In genomic region chr17:41785876-41786226, GRCh38 we compare ENCODE assay signal across 8 cellular contexts. TPM values are rescaled to one million over a fixed set of nuclear protein-coding genes. Genes with fewer than 3 reads are reported as not detected.
DNase-seq lines count a peak whose midpoint lies in the region; ATAC-seq and TF ChIP-seq lines count a peak whose summit lies in the region.

No MANE protein-coding gene starts in this region.

- H4K20me1 ChIP-seq in SK-N-SH (ENCODE audit: insufficient read depth), result no peaks in the 10 kb centered on the region

- 7% methylated on average over 4 of the region's 21 CpGs for WGBS in SK-N-SH (ENCODE audit: low lambda C conversion rate)

- H2AFZ ChIP-seq in SK-N-SH (ENCODE audit: low read depth), result peak overlapping the region; percentile 69; the same call in 1 of the 2 replicates

- peaks cover 4% of the 10 kb centered on the region for H3F3A ChIP-seq in SK-N-SH (replicated peaks; ENCODE audit: insufficient read depth)

- H3K79me2 ChIP-seq in SK-N-SH (ENCODE audit: insufficient read depth), result no peaks in the 10 kb centered on the region

- POLR2A ChIA-PET in SK-N-SH (lab: Yijun Ruan, JAX) (interaction anchor here (1.1 to 1.9 kb wide), 3 partner anchors 12 to 51 kb away, joined by 3 to 10 read pairs (median 5); partner anchors contain the start of gene HAP1), activated B cell treated with CpG ODN at 0.5 μM for 24 hours (lab: Charles Lee) (interaction anchor here (0.6 to 3.0 kb wide), 10 partner anchors 9 to 133 kb away, joined by 3 to 27 read pairs (median 4); partner anchors contain the start of genes ACLY, EIF1, HAP1 and KLHL11)

- no peak for ATAC-seq in SK-N-SH treated with all-trans-retinoic acid at 6 μM for 48 hours
- ATAC-seq in activated B cell treated with CpG ODN at 0.5 μM for 24 hours (ENCODE audit: low read depth), result no peak
- no peak for ATAC-seq in GM19351 (IDR thresholded peaks at IDR 0.05; ENCODE audit: unreplicated experiment)
- ATAC-seq in HG03565 (IDR thresholded peaks at IDR 0.05; ENCODE audit: unreplicated experiment), result no peak

- H3K9me3 ChIP-seq in SK-N-SH (no peaks in the 10 kb centered on the region), right atrium auricular region (no peaks in the 10 kb centered on the region)

- H3K27ac ChIP-seq in SK-N-SH (ENCODE audit: low read depth in 2 of 2, low read length in 1 of 2) (peak overlapping the region in 1 of 2 experiments; percentile 11; a peak in 1 of 4 replicates), right atrium auricular region (peak overlapping the region; percentile 97), skin epidermis (peak overlapping the region; percentile 69 to 99 (median 96))

- DNase-seq in SK-N-SH (no peak), activated B cell treated with CpG ODN at 0.5 μM for 24 hours (peak; percentile 30), right atrium auricular region (ENCODE audit: low spot score) (peak; percentile 72), NCI-H187 treated with DMSO at 0.1 percent for 48 hours (lab: John Stamatoyannopoulos, UW) (no peak)

- peak overlapping the region; percentile 64 to 66 for H3K4me3 ChIP-seq in SK-N-SH (ENCODE audit: low read depth in 2 of 2, low read length in 1 of 2)
- peak overlapping the region; percentile 85 to 90 for H3K4me3 ChIP-seq in right atrium auricular region
- peak overlapping the region; percentile 53 to 87 (median 70) for H3K4me3 ChIP-seq in skin epidermis

- peak overlapping the region; percentile 47; the same call in 1 of the 2 replicates for H3K9ac ChIP-seq in SK-N-SH

- peak overlapping the region; percentile 78 for H3K4me3 Mint-ChIP-seq in activated B cell treated with CpG ODN at 0.5 μM for 24 hours

- peak overlapping the region; percentile 88 for H3K4me2 ChIP-seq in SK-N-SH

- CTCF ChIA-PET in SK-N-SH (lab: Yijun Ruan, JAX) (interaction anchor here (0.6 to 4.4 kb wide), 24 partner anchors 9 to 174 kb away, joined by 3 to 45 read pairs (median 6); partner anchors contain the start of genes FKBP10, GAST and P3H4), activated B cell treated with CpG ODN at 0.5 μM for 24 hours (lab: Charles Lee) (interaction anchor here (1.0 to 3.1 kb wide), 7 partner anchors 8 to 180 kb away, joined by 3 to 17 read pairs (median 7); partner anchors contain the start of genes FKBP10 and P3H4)

- no peaks in the 10 kb centered on the region for H3K9me3 Mint-ChIP-seq in activated B cell treated with CpG ODN at 0.5 μM for 24 hours

- no peak for TF ChIP-seq EP300 in SK-N-SH (IDR thresholded peaks at IDR 0.05; ENCODE audit: borderline replicate concordance in 1 of 2, low read depth in 1 of 2, low read length in 1 of 2)

- H3K36me3 Mint-ChIP-seq in activated B cell treated with CpG ODN at 0.5 μM for 24 hours (ENCODE audit: low read depth), result no peaks in the 10 kb centered on the region

- TF ChIP-seq CTCF in SK-N-SH (IDR thresholded peaks at IDR 0.05), result no peak
- TF ChIP-seq CTCF in activated B cell treated with CpG ODN at 0.5 μM for 24 hours (IDR thresholded peaks at IDR 0.05), result no peak
- no peak for TF ChIP-seq CTCF in right atrium auricular region (IDR thresholded peaks at IDR 0.05)

- H3K36me3 ChIP-seq in SK-N-SH (replicated peaks in 1 of 2; ENCODE audit: control insufficient read depth in 1 of 2, insufficient read depth in 2 of 2, low read length in 1 of 2) (no peaks in the 10 kb centered on the region), right atrium auricular region (no peaks in the 10 kb centered on the region)

- no peaks in the 10 kb centered on the region for H3K27me3 ChIP-seq in SK-N-SH (ENCODE audit: insufficient read depth)
- H3K27me3 ChIP-seq in right atrium auricular region, result no peaks in the 10 kb centered on the region

- no peak for TF ChIP-seq RAD21 in SK-N-SH (IDR thresholded peaks at IDR 0.05; ENCODE audit: low read length)

- peak overlapping the region; percentile 75 for H3K27ac Mint-ChIP-seq in activated B cell treated with CpG ODN at 0.5 μM for 24 hours

- no peaks in the 10 kb centered on the region for H3K27me3 Mint-ChIP-seq in activated B cell treated with CpG ODN at 0.5 μM for 24 hours

- peaks cover 10 to 32% of the 10 kb centered on the region in 2 experiments; a peak in 2 of 4 replicates for H3K4me1 ChIP-seq in SK-N-SH (ENCODE audit: control insufficient read depth in 1 of 2, insufficient read depth in 2 of 2, low read depth in 1 of 2, low read length in 1 of 2)
- H3K4me1 ChIP-seq in right atrium auricular region, result peaks cover 0 to 50% of the 10 kb centered on the region in 2 donors

- intact Hi-C loops in activated B cell treated with CpG ODN at 0.5 μM for 24 hours (cut with micrococcal nuclease), result loop anchor here (1.0 to 10.0 kb wide), 5 partner anchors 15 to 599 kb away; partner anchors contain the start of genes EIF1, KLHL11 and STAT3

- H3K9me2 ChIP-seq in SK-N-SH, result no peaks in the 10 kb centered on the region

- H3K4me1 Mint-ChIP-seq in activated B cell treated with CpG ODN at 0.5 μM for 24 hours, result peaks cover 60% of the 10 kb centered on the region

TF ChIP-seq in SK-N-SH, 30 proteins besides CTCF, POLR2A, EP300 and RAD21 (continues in another document):
- no peak for TF ChIP-seq GATA2 (CRISPR knock-in tag; IDR thresholded peaks at IDR 0.05)
- TF ChIP-seq EZH2phosphoT487 (IDR thresholded peaks at IDR 0.05; ENCODE audit: borderline replicate concordance, low read depth), result no peak
- no peak for TF ChIP-seq IRF3 (IDR thresholded peaks at IDR 0.05; ENCODE audit: low read depth, low read length)
- TF ChIP-seq RFX5 (IDR thresholded peaks at IDR 0.05; ENCODE audit: low read length), result no peak
- no peak for TF ChIP-seq YY1 (IDR thresholded peaks at IDR 0.05; ENCODE audit: low read depth)
- no peak for TF ChIP-seq RXRA (IDR thresholded peaks at IDR 0.05; ENCODE audit: borderline replicate concordance, low read depth)

TF ChIP-seq in SK-N-SH treated with all-trans-retinoic acid at 6 μM for 48 hours, 23 proteins besides CTCF, POLR2A, EP300 and RAD21:
- TF ChIP-seq ISL1 (CRISPR knock-in tag; IDR thresholded peaks at IDR 0.05), result no peak
- TF ChIP-seq GLIS3 (CRISPR knock-in tag; IDR thresholded peaks at IDR 0.05), result no peak
- TF ChIP-seq ARNTL (CRISPR knock-in tag; IDR thresholded peaks at IDR 0.05; ENCODE audit: borderline replicate concordance, low read depth), result no peak
- TF ChIP-seq ZNF565 (CRISPR knock-in tag; conservative IDR thresholded peaks at IDR 0.05; ENCODE audit: low read depth), result no peak
- no peak for TF ChIP-seq TCF4 (CRISPR knock-in tag; IDR thresholded peaks at IDR 0.05; ENCODE audit: borderline replicate concordance)
- no peak for TF ChIP-seq TOX (CRISPR knock-in tag; IDR thresholded peaks at IDR 0.05; ENCODE audit: borderline replicate concordance)
- TF ChIP-seq ZNF8 (CRISPR knock-in tag; IDR thresholded peaks at IDR 0.05), result no peak
- no peak for TF ChIP-seq RARB (CRISPR knock-in tag; IDR thresholded peaks at IDR 0.05)

RNA-seq across cellular contexts. Expression of gene JUP, which starts 0.7 kb away (rescaled TPM):
- 9.3 and 13.0 TPM in 2 replicates for polyA plus RNA-seq in SK-N-SH (2012; rRNA removed)
- polyA plus RNA-seq in SK-N-SH (2012; cell fraction: cytosol; rRNA removed), result 4.0 and 8.5 TPM in 2 replicates
- polyA plus RNA-seq in SK-N-SH (2012; cell fraction: nucleus; rRNA removed), result 12.3 and 16.4 TPM in 2 replicates
- total RNA-seq in activated B cell treated with CpG ODN at 0.5 μM for 24 hours (27.3 and 31.1 TPM in 2 replicates), right atrium auricular region (100 to 1,000 TPM; 234 to 256 TPM)

RNA-seq across cellular contexts. Expression of gene P3H4, which starts 25.9 kb away (rescaled TPM):
- polyA plus RNA-seq in SK-N-SH (2012; rRNA removed), result 55.5 and 88.3 TPM in 2 replicates
- polyA plus RNA-seq in SK-N-SH (2012; cell fraction: cytosol; rRNA removed), result 48.3 and 54.1 TPM in 2 replicates
- 32.4 and 41.1 TPM in 2 replicates for polyA plus RNA-seq in SK-N-SH (2012; cell fraction: nucleus; rRNA removed)
- total RNA-seq in activated B cell treated with CpG ODN at 0.5 μM for 24 hours (0.76 and 1.9 TPM in 2 replicates), right atrium auricular region (10 to 100 TPM; 15.4 to 16.2 TPM)

RNA-seq across cellular contexts. Expression of gene FKBP10, which starts 27.0 kb away (rescaled TPM):
- polyA plus RNA-seq in SK-N-SH (2012; rRNA removed), result 360 and 377 TPM in 2 replicates
- polyA plus RNA-seq in SK-N-SH (2012; cell fraction: cytosol; rRNA removed), result 109 and 170 TPM in 2 replicates
- polyA plus RNA-seq in SK-N-SH (2012; cell fraction: nucleus; rRNA removed), result 1,131 and 1,228 TPM in 2 replicates
- 0.54 and 0.86 TPM in 2 replicates for total RNA-seq in activated B cell treated with CpG ODN at 0.5 μM for 24 hours
- 10 to 100 TPM; 24.7 to 35.1 TPM for total RNA-seq in right atrium auricular region

RNA-seq across cellular contexts. Expression of gene NT5C3B, which starts 50.2 kb away (rescaled TPM):
- polyA plus RNA-seq in SK-N-SH (2012; rRNA removed), result 87.4 and 98.0 TPM in 2 replicates
- 105 and 106 TPM in 2 replicates for polyA plus RNA-seq in SK-N-SH (2012; cell fraction: cytosol; rRNA removed)
- polyA plus RNA-seq in SK-N-SH (2012; cell fraction: nucleus; rRNA removed), result 85.1 and 94.9 TPM in 2 replicates
- total RNA-seq in activated B cell treated with CpG ODN at 0.5 μM for 24 hours, result 38.7 and 41.0 TPM in 2 replicates
- total RNA-seq in right atrium auricular region, result 10 to 100 TPM; 27.1 to 43.3 TPM

RNA-seq across cellular contexts. Expression of gene HAP1, which starts 51.4 kb away (rescaled TPM):
- polyA plus RNA-seq in SK-N-SH (2012; rRNA removed), result 0.16 and 0.18 TPM in 2 replicates
- 0.04 and 0.05 TPM in 2 replicates for polyA plus RNA-seq in SK-N-SH (2012; cell fraction: cytosol; rRNA removed)
- polyA plus RNA-seq in SK-N-SH (2012; cell fraction: nucleus; rRNA removed), result 1.3 and 1.5 TPM in 2 replicates
- total RNA-seq in activated B cell treated with CpG ODN at 0.5 μM for 24 hours (0.10 and 0.11 TPM in 2 replicates), right atrium auricular region (under 1 TPM in 1 of 2 donors, not detected in 1; 0.08 TPM)

Comparison
In these comparisons a context has a peak if more than half of its experiments do, and no peak if none do; other contexts are left out.
1. DNase-seq: peak in activated B cell treated with CpG ODN at 0.5 μM for 24 hours (single experiment) and right atrium auricular region (single experiment); none in SK-N-SH (single experiment) and NCI-H187 treated with DMSO at 0.1 percent for 48 hours (single experiment).
2. RNA of gene FKBP10, which starts 27.0 kb away (total RNA-seq): 24.7 to 35.1 TPM in right atrium auricular region; 0.54 to 0.86 TPM in activated B cell treated with CpG ODN at 0.5 μM for 24 hours; every median in the first group is over 10 times any median in the second.
3. Peak in every context shown above with its lines, with median percentiles within 50 percentile points of each other: H3K4me3 ChIP-seq.